In genomic region chr3:179259959-179260756, GRCh38 we compare ENCODE assay signal across 1 cellular context.
TF ChIP-seq lines count a peak whose summit lies in the region.

No MANE protein-coding gene starts in this region.

TF ChIP-seq in IMR-90, 13 proteins besides CTCF, POLR2A, EP300 and RAD21:
- TF ChIP-seq CEBPB (IDR thresholded peaks at IDR 0.05; ENCODE audit: low read depth, low read length) = 0 out of 2 replicates have a peak, but pooled peaks have one; percentile 17
